In genomic region chr15:82045179-82045891, GRCh38 we compare ENCODE assay signal across 8 cellular contexts. TPM values are rescaled to one million over a fixed set of nuclear protein-coding genes. Genes with fewer than 3 reads are reported as not detected.
DNase-seq lines count a peak whose midpoint lies in the region; ATAC-seq and TF ChIP-seq lines count a peak whose summit lies in the region.

No MANE protein-coding gene starts in this region.

- peaks cover 31% of the 10 kb centered on the region for H3K4me1 Mint-ChIP-seq in chondrocyte (ENCODE audit: low read depth)

- intact Hi-C loops in left colon (cut with DNase I, micrococcal nuclease): no loop called here

- no peak for TF ChIP-seq CTCF in chondrocyte (IDR thresholded peaks at IDR 0.05)

- peak overlapping the region; percentile 92 for H3K4me3 Mint-ChIP-seq in chondrocyte (ENCODE audit: unreplicated experiment)

- peak overlapping the region; percentile 93 for H3K27ac Mint-ChIP-seq in chondrocyte (ENCODE audit: unreplicated experiment)

- ATAC-seq in HG03135 (IDR thresholded peaks at IDR 0.05; ENCODE audit: unreplicated experiment) (peak; percentile 2), left colon (no peak), HG03521 (IDR thresholded peaks at IDR 0.05; ENCODE audit: unreplicated experiment) (no peak)

- H3K36me3 Mint-ChIP-seq in chondrocyte (ENCODE audit: low read depth): peaks cover 15% of the 10 kb centered on the region

- DNase-seq in stimulated activated CD4-positive, alpha-beta T cell treated with anti-CD3 and anti-CD28 coated beads, Interleukin-12 subunit alpha, Interleukin-12 subunit beta, amount 100 ng/mL, for 48 hours (ENCODE audit: low read depth in 2 of 3, low spot score in 1 of 3): peak in 2 of 3 donors; percentile 4 to 12
- no peak for DNase-seq in stimulated activated CD4-positive, alpha-beta T cell treated with anti-CD3 and anti-CD28 coated beads, Interleukin-12 subunit alpha, Interleukin-12 subunit beta, amount 100 ng/mL, for 4 hours
- DNase-seq in T follicular helper cell (ENCODE audit: low read depth) (peak; percentile 5), chondrocyte (ENCODE audit: low spot score) (peak; percentile 91), left colon (peak; percentile 30 to 53)
- peak; percentile 25 to 31 for DNase-seq in stimulated activated CD4-positive, alpha-beta T cell treated with anti-CD3 and anti-CD28 coated beads, Interleukin-2, amount 100 ng/mL, for 24 hours

- H3K9me3 Mint-ChIP-seq in chondrocyte (ENCODE audit: low read depth): no peaks in the 10 kb centered on the region

- no peaks in the 10 kb centered on the region for H3K27me3 Mint-ChIP-seq in chondrocyte (ENCODE audit: low read depth)

RNA-seq across cellular contexts. Expression of gene MEX3B, which starts 0.5 kb away (rescaled TPM):
- total RNA-seq in chondrocyte (25.5 to 55.8 TPM (median 52.7 TPM) in 3 replicates), left colon (1 to 10 TPM in 1 of 2 donors, under 1 TPM in 1; 0.27 to 1.4 TPM)

Comparison
In these comparisons a context has a peak if more than half of its experiments do, and no peak if none do; other contexts are left out.
1. RNA of gene MEX3B, which starts 0.5 kb away (total RNA-seq): 25.5 to 55.8 TPM in chondrocyte; 0.27 to 1.4 TPM in left colon; every median in the first group is over 10 times any median in the second.